Comparison of ENCODE assay signal across 1 cellular context in the genomic region with DNA sequence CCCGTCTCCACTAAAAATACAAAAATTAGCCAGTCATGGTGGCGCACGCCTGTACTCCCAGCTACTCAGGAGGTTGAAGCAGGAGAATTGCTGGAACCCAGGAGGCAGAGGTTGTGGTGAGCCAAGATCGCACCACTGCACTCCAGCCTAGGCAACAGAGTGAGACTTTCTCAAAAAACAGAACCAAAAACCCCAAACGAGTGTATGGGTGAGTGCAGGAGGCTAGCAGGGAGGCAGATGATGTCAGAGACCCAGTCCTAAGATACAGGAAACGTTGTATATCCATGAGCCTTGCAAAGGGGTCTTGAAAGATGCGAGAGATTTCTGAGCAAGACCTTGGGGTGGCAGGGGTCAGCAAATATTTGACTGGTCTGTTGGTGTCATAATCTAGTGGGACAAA.
TF ChIP-seq lines count a peak whose summit lies in the region.

No MANE protein-coding gene starts in this region.

TF ChIP-seq in GM23338, 12 proteins besides CTCF, POLR2A, EP300 and RAD21 (continued from another document):
- TF ChIP-seq, protein P1, sequence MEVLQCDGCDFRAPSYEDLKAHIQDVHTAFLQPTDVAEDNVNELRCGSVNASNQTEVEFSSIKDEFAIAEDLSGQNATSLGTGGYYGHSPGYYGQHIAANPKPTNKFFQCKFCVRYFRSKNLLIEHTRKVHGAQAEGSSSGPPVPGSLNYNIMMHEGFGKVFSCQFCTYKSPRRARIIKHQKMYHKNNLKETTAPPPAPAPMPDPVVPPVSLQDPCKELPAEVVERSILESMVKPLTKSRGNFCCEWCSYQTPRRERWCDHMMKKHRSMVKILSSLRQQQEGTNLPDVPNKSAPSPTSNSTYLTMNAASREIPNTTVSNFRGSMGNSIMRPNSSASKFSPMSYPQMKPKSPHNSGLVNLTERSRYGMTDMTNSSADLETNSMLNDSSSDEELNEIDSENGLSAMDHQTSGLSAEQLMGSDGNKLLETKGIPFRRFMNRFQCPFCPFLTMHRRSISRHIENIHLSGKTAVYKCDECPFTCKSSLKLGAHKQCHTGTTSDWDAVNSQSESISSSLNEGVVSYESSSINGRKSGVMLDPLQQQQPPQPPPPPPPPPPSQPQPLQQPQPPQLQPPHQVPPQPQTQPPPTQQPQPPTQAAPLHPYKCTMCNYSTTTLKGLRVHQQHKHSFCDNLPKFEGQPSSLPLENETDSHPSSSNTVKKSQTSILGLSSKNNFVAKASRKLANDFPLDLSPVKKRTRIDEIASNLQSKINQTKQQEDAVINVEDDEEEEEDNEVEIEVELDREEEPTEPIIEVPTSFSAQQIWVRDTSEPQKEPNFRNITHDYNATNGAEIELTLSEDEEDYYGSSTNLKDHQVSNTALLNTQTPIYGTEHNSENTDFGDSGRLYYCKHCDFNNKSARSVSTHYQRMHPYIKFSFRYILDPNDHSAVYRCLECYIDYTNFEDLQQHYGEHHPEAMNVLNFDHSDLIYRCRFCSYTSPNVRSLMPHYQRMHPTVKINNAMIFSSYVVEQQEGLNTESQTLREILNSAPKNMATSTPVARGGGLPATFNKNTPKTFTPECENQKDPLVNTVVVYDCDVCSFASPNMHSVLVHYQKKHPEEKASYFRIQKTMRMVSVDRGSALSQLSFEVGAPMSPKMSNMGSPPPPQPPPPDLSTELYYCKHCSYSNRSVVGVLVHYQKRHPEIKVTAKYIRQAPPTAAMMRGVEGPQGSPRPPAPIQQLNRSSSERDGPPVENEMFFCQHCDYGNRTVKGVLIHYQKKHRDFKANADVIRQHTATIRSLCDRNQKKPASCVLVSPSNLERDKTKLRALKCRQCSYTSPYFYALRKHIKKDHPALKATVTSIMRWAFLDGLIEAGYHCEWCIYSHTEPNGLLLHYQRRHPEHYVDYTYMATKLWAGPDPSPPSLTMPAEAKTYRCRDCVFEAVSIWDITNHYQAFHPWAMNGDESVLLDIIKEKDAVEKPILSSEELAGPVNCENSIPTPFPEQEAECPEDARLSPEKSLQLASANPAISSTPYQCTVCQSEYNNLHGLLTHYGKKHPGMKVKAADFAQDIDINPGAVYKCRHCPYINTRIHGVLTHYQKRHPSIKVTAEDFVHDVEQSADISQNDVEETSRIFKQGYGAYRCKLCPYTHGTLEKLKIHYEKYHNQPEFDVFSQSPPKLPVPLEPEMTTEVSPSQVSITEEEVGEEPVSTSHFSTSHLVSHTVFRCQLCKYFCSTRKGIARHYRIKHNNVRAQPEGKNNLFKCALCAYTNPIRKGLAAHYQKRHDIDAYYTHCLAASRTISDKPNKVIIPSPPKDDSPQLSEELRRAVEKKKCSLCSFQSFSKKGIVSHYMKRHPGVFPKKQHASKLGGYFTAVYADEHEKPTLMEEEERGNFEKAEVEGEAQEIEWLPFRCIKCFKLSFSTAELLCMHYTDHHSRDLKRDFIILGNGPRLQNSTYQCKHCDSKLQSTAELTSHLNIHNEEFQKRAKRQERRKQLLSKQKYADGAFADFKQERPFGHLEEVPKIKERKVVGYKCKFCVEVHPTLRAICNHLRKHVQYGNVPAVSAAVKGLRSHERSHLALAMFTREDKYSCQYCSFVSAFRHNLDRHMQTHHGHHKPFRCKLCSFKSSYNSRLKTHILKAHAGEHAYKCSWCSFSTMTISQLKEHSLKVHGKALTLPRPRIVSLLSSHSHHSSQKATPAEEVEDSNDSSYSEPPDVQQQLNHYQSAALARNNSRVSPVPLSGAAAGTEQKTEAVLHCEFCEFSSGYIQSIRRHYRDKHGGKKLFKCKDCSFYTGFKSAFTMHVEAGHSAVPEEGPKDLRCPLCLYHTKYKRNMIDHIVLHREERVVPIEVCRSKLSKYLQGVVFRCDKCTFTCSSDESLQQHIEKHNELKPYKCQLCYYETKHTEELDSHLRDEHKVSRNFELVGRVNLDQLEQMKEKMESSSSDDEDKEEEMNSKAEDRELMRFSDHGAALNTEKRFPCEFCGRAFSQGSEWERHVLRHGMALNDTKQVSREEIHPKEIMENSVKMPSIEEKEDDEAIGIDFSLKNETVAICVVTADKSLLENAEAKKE (CRISPR knock-in tag; IDR thresholded peaks at IDR 0.05), result no peak
- TF ChIP-seq, protein P2, sequence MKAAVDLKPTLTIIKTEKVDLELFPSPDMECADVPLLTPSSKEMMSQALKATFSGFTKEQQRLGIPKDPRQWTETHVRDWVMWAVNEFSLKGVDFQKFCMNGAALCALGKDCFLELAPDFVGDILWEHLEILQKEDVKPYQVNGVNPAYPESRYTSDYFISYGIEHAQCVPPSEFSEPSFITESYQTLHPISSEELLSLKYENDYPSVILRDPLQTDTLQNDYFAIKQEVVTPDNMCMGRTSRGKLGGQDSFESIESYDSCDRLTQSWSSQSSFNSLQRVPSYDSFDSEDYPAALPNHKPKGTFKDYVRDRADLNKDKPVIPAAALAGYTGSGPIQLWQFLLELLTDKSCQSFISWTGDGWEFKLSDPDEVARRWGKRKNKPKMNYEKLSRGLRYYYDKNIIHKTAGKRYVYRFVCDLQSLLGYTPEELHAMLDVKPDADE (IDR thresholded peaks at IDR 0.05), result no peak
- no peak for TF ChIP-seq ZNF114 (CRISPR knock-in tag; IDR thresholded peaks at IDR 0.05)
